In genomic region chr9:132354645-132355355, GRCh38 we compare ENCODE assay signal across 1 cellular context.
TF ChIP-seq lines count a peak whose summit lies in the region.

A gene with protein sequence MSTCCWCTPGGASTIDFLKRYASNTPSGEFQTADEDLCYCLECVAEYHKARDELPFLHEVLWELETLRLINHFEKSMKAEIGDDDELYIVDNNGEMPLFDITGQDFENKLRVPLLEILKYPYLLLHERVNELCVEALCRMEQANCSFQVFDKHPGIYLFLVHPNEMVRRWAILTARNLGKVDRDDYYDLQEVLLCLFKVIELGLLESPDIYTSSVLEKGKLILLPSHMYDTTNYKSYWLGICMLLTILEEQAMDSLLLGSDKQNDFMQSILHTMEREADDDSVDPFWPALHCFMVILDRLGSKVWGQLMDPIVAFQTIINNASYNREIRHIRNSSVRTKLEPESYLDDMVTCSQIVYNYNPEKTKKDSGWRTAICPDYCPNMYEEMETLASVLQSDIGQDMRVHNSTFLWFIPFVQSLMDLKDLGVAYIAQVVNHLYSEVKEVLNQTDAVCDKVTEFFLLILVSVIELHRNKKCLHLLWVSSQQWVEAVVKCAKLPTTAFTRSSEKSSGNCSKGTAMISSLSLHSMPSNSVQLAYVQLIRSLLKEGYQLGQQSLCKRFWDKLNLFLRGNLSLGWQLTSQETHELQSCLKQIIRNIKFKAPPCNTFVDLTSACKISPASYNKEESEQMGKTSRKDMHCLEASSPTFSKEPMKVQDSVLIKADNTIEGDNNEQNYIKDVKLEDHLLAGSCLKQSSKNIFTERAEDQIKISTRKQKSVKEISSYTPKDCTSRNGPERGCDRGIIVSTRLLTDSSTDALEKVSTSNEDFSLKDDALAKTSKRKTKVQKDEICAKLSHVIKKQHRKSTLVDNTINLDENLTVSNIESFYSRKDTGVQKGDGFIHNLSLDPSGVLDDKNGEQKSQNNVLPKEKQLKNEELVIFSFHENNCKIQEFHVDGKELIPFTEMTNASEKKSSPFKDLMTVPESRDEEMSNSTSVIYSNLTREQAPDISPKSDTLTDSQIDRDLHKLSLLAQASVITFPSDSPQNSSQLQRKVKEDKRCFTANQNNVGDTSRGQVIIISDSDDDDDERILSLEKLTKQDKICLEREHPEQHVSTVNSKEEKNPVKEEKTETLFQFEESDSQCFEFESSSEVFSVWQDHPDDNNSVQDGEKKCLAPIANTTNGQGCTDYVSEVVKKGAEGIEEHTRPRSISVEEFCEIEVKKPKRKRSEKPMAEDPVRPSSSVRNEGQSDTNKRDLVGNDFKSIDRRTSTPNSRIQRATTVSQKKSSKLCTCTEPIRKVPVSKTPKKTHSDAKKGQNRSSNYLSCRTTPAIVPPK (N-terminal part only) (minus strand): TSS chr9:132354986. CDS start chr9:132349428, 5,558 bp downstream.

TF ChIP-seq in A549, 52 proteins besides CTCF, POLR2A, EP300 and RAD21 (continued from another document):
- TF ChIP-seq, protein P1, sequence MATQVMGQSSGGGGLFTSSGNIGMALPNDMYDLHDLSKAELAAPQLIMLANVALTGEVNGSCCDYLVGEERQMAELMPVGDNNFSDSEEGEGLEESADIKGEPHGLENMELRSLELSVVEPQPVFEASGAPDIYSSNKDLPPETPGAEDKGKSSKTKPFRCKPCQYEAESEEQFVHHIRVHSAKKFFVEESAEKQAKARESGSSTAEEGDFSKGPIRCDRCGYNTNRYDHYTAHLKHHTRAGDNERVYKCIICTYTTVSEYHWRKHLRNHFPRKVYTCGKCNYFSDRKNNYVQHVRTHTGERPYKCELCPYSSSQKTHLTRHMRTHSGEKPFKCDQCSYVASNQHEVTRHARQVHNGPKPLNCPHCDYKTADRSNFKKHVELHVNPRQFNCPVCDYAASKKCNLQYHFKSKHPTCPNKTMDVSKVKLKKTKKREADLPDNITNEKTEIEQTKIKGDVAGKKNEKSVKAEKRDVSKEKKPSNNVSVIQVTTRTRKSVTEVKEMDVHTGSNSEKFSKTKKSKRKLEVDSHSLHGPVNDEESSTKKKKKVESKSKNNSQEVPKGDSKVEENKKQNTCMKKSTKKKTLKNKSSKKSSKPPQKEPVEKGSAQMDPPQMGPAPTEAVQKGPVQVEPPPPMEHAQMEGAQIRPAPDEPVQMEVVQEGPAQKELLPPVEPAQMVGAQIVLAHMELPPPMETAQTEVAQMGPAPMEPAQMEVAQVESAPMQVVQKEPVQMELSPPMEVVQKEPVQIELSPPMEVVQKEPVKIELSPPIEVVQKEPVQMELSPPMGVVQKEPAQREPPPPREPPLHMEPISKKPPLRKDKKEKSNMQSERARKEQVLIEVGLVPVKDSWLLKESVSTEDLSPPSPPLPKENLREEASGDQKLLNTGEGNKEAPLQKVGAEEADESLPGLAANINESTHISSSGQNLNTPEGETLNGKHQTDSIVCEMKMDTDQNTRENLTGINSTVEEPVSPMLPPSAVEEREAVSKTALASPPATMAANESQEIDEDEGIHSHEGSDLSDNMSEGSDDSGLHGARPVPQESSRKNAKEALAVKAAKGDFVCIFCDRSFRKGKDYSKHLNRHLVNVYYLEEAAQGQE (IDR thresholded peaks at IDR 0.05): no peak
- TF ChIP-seq NR3C1 (IDR thresholded peaks at IDR 0.05): no peak
- TF ChIP-seq MAX (IDR thresholded peaks at IDR 0.05): no peak; the same call in 1 of the 2 replicates
- TF ChIP-seq FOXS1 (CRISPR knock-in tag; IDR thresholded peaks at IDR 0.05): no peak
- TF ChIP-seq SREBF2 (IDR thresholded peaks at IDR 0.05): no peak
- TF ChIP-seq ZNF302 (CRISPR knock-in tag; IDR thresholded peaks at IDR 0.05): no peak
- TF ChIP-seq KDM5A (IDR thresholded peaks at IDR 0.05): no peak
- peak; percentile 86 for TF ChIP-seq PHF8 (IDR thresholded peaks at IDR 0.05; ENCODE audit: borderline replicate concordance, low read depth)
- TF ChIP-seq ZC3H11A (IDR thresholded peaks at IDR 0.05): no peak
- no peak for TF ChIP-seq EHF (CRISPR knock-in tag; IDR thresholded peaks at IDR 0.05)
- no peak for TF ChIP-seq RFX5 (IDR thresholded peaks at IDR 0.05)
- no peak for TF ChIP-seq NFE2L2 (conservative IDR thresholded peaks at IDR 0.05; ENCODE audit: low read length)
- no peak for TF ChIP-seq FOSL2 (IDR thresholded peaks at IDR 0.05)
- TF ChIP-seq FOSL2 (CRISPR knock-in tag; IDR thresholded peaks at IDR 0.05): peak; percentile 22
- TF ChIP-seq ZFP36 (IDR thresholded peaks at IDR 0.05; ENCODE audit: borderline replicate concordance, partially characterized antibody): no peak
